Comparison of ENCODE assay signal across 22 cellular contexts in genomic region chr4:15145709-15146108, GRCh38.
DNase-seq lines count a peak whose midpoint lies in the region; ATAC-seq, FAIRE-seq and TF ChIP-seq lines count a peak whose summit lies in the region.
"Had no signal": no experiment of that assay in that cellular context is flagged by ENCODE, and none has a peak within 500 bp of the region (broad histone marks: within the 10 kb centered on the region; RNA-seq: fewer than 3 reads in every experiment).

No MANE protein-coding gene starts in this region.

- intact Hi-C loops in CD4-positive, alpha-beta T cell (cut with DNase I, micrococcal nuclease): no loop called here

- peaks cover 11% of the 10 kb centered on the region for H3K27me3 Mint-ChIP-seq in CD4-positive, alpha-beta T cell

- H3K4me1 Mint-ChIP-seq in CD4-positive, alpha-beta T cell (ENCODE audit: low read depth): no peaks in the 10 kb centered on the region
- H3K4me1 Mint-ChIP-seq: activated T-helper 17 cell treated with anti-CD3 and anti-CD28 coated beads, Interleukin-2, amount 50 U/mL, for 72 hours; naive thymus-derived CD4-positive, alpha-beta T cell had no signal

- H3K9me3 Mint-ChIP-seq in CD4-positive, alpha-beta T cell: no peaks in the 10 kb centered on the region
- H3K9me3 Mint-ChIP-seq: activated T-helper 17 cell treated with anti-CD3 and anti-CD28 coated beads, Interleukin-2, amount 50 U/mL, for 72 hours; memory B cell had no signal

- no peaks in the 10 kb centered on the region for H3K9me3 ChIP-seq in CD4-positive, alpha-beta T cell (ENCODE audit: control insufficient read depth, low read length)
- no peaks in the 10 kb centered on the region for H3K9me3 ChIP-seq in BE2C
- H3K9me3 ChIP-seq: MG63 had no signal

- no peak overlapping the region for H3K27ac ChIP-seq in CD4-positive, alpha-beta T cell (ENCODE audit: low read depth, low read length)
- H3K27ac ChIP-seq in coronary artery: no peak overlapping the region

- no peak for FAIRE-seq in D721Med (lab: Jason Lieb, UNC)
- FAIRE-seq: GM12878, urothelium cell line had no signal

- ATAC-seq in CD4-positive, alpha-beta T cell (ENCODE audit: poor library complexity): no peak
- ATAC-seq: activated T-helper 17 cell treated with anti-CD3 and anti-CD28 coated beads, Interleukin-2, amount 50 U/mL, for 72 hours; GM12878; naive thymus-derived CD4-positive, alpha-beta T cell had no signal

- no peak overlapping the region for H3K4me3 Mint-ChIP-seq in CD4-positive, alpha-beta T cell
- H3K4me3 Mint-ChIP-seq: activated naive CD8-positive, alpha-beta T cell; activated T-helper 17 cell treated with anti-CD3 and anti-CD28 coated beads, Interleukin-2, amount 50 U/mL, for 72 hours; CD4-positive, alpha-beta memory T cell; memory B cell; naive thymus-derived CD4-positive, alpha-beta T cell had no signal

- peak; percentile 51 for DNase-seq in G401 (ENCODE audit: low spot score)
- peak; percentile 77 for DNase-seq in NCI-H2029 (lab: John Stamatoyannopoulos, UW)
- DNase-seq in cerebellar cortex (ENCODE audit: low spot score): peak; percentile 35
- peak; percentile 24 for DNase-seq in myocyte (ENCODE audit: low read depth)
- no peak for DNase-seq in CD4-positive, alpha-beta T cell
- DNase-seq in D721Med (ENCODE audit: insufficient read length, low spot score): no peak
- DNase-seq in BE2C: no peak
- no peak for DNase-seq in coronary artery (ENCODE audit: low spot score)
- DNase-seq: CD4-positive, alpha-beta memory T cell; DMS79; effector CD4-positive, alpha-beta T cell; HCEC 1CT; islet precursor cell; MG63; naive thymus-derived CD4-positive, alpha-beta T cell; NCI-H187 treated with DMSO at 0.1 percent for 48 hours; NCI-H510A treated with DMSO at 0.1 percent for 48 hours had no signal

- CTCF ChIA-PET in CD4-positive, alpha-beta T cell (lab: Charles Lee): no interaction called here

- in situ Hi-C loops in G401 (cut with HindIII; ENCODE audit: low sequenced_read_pairs): no loop called here

- POLR2A ChIA-PET in CD4-positive, alpha-beta T cell (lab: Charles Lee): no interaction called here

- no peaks in the 10 kb centered on the region for H3K36me3 ChIP-seq in BE2C
- H3K36me3 ChIP-seq: MG63 had no signal

- no peak for TF ChIP-seq CTCF in CD4-positive, alpha-beta T cell (IDR thresholded peaks at IDR 0.05)
- TF ChIP-seq CTCF in D721Med (IDR thresholded peaks at IDR 0.05; ENCODE audit: insufficient read depth, missing control alignments) (no peak), BE2C (IDR thresholded peaks at IDR 0.05; ENCODE audit: low read depth, low read length) (no peak), coronary artery (IDR thresholded peaks at IDR 0.05) (no peak)

- no peak overlapping the region for H3K27ac Mint-ChIP-seq in CD4-positive, alpha-beta T cell
- H3K27ac Mint-ChIP-seq: activated naive CD8-positive, alpha-beta T cell; activated T-helper 17 cell treated with anti-CD3 and anti-CD28 coated beads, Interleukin-2, amount 50 U/mL, for 72 hours; CD4-positive, alpha-beta memory T cell; memory B cell; naive thymus-derived CD4-positive, alpha-beta T cell had no signal

- peaks cover 4% of the 10 kb centered on the region for H3K27me3 ChIP-seq in CD4-positive, alpha-beta T cell (ENCODE audit: control insufficient read depth, insufficient read depth, low read length)
- no peaks in the 10 kb centered on the region for H3K27me3 ChIP-seq in BE2C
- H3K27me3 ChIP-seq: MG63 had no signal

- H3K4me3 ChIP-seq in BE2C (ENCODE audit: low read depth, low read length) (no peak overlapping the region), coronary artery (no peak overlapping the region)
- H3K4me3 ChIP-seq: GM12878, MG63 had no signal

- H3K36me3 Mint-ChIP-seq in CD4-positive, alpha-beta T cell (ENCODE audit: low read depth): no peaks in the 10 kb centered on the region
- H3K36me3 Mint-ChIP-seq: activated naive CD8-positive, alpha-beta T cell; CD4-positive, alpha-beta memory T cell; memory B cell; naive thymus-derived CD4-positive, alpha-beta T cell had no signal

- peaks cover 38% of the 10 kb centered on the region for H3K4me1 ChIP-seq in BE2C

Comparison
In these comparisons a context has a peak if more than half of its experiments do, and no peak if none do; other contexts are left out.
1. DNase-seq: peak in G401 (single experiment), NCI-H2029 (single experiment), cerebellar cortex (single experiment) and myocyte (single experiment); none in CD4-positive, alpha-beta T cell (0 of 10), D721Med (single experiment), BE2C (single experiment) and coronary artery (single experiment).